In the genomic region with DNA sequence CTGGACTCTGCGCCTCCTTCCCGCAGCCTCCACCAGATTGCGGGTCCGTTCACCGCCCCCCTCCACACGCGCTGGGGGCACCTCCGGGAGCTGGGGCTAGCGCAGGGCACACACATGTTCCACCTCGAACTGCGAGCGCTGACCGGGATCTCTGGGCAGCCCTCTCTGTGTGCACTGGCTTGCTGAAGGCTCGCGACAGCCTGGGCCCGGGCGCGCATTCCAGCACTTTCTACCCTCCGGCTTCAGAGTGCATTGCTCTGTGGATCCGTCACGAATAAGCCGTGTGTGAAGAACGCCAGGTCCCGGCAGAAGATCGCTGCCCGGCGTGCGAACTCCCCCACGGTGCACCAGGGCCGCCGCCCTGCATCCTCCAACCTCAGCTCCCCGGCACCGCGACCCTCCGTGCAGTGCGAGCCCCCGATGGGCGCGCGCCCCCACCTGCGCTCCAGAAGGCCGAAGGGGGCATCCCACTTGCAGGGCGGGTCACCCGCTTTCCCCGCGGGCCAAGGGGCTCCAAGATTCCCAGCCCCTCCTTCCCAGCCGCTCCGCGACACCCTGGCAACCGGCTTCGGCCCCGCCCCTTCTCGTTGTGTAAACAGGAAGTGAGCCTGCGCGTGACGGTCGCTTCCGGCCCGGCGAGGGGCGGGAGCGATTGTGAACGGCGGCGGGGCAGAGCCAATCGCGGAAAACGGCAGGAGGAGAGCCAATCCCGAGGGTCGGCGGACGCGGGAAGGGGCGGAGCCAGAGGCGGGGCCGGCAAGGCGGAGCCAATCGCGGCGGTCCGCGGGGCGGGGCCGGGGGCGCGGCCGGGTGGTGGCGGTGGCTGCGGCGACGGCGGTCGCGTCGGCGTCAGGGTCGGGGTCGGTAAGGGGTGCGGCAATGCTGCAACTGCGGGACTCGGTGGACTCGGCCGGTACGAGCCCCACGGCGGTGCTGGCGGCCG, we compare ENCODE assay signal across 8 cellular contexts. TPM values are rescaled to one million over a fixed set of nuclear protein-coding genes. Genes with fewer than 3 reads are reported as not detected.
DNase-seq lines count a peak whose midpoint lies in the region; ATAC-seq and TF ChIP-seq lines count a peak whose summit lies in the region.

A gene (plus strand): TSS at position 822 of the 943 bp plus-strand sequence. CDS start 58 bp downstream, at position 880.

- no peaks in the 10 kb centered on the region for H3K9me2 ChIP-seq in SU-DHL-6 (replicated peaks; ENCODE audit: insufficient read depth, low read length)

- H3K4me2 ChIP-seq in SU-DHL-6 (ENCODE audit: low read depth, low read length, poor library complexity, severe bottlenecking), result peak within 1 kb of the TSS; percentile 55

- TF ChIP-seq CTCF in SU-DHL-6 (IDR thresholded peaks at IDR 0.05; ENCODE audit: insufficient read depth, low read length, poor library complexity, severe bottlenecking), result no peak
- no peak for TF ChIP-seq CTCF in glutamatergic neuron (IDR thresholded peaks at IDR 0.05; ENCODE audit: partially characterized antibody, unreplicated experiment)
- no peak for TF ChIP-seq CTCF in ovary (IDR thresholded peaks at IDR 0.05)

- peaks cover 3% of the 10 kb centered on the region for H3K36me3 Mint-ChIP-seq in activated naive CD8-positive, alpha-beta T cell treated with anti-CD3 and anti-CD28 coated beads, Interleukin-2, amount 10 ng/mL, durations not matched to agents 7 days and 5 days
- H3K36me3 Mint-ChIP-seq in glutamatergic neuron (ENCODE audit: unreplicated experiment), result no peaks in the 10 kb centered on the region

- H3K4me1 ChIP-seq in ovary (ENCODE audit: insufficient read depth) (peaks cover 9% of the 10 kb centered on the region), thymus (ENCODE audit: control insufficient read depth, insufficient read depth, low read length) (peaks cover 15% of the 10 kb centered on the region)

- no peaks in the 10 kb centered on the region for H3K36me3 ChIP-seq in SU-DHL-6 (ENCODE audit: low read length)
- H3K36me3 ChIP-seq in ovary, result no peaks in the 10 kb centered on the region
- H3K36me3 ChIP-seq in thymus (ENCODE audit: control insufficient read depth, insufficient read depth), result peaks cover 22% of the 10 kb centered on the region

- peak within 1 kb of the TSS; percentile 95 for H3K4me3 Mint-ChIP-seq in activated naive CD8-positive, alpha-beta T cell treated with anti-CD3 and anti-CD28 coated beads, Interleukin-2, amount 10 ng/mL, durations not matched to agents 7 days and 5 days
- peak within 1 kb of the TSS; percentile 90 for H3K4me3 Mint-ChIP-seq in glutamatergic neuron (ENCODE audit: unreplicated experiment)

- H2AFZ ChIP-seq in SU-DHL-6 (ENCODE audit: low read depth, low read length, severe bottlenecking), result peak within 1 kb of the TSS; percentile 93

- H3K9me3 ChIP-seq in SU-DHL-6 (ENCODE audit: insufficient read depth, low read length) (no peaks in the 10 kb centered on the region), ovary (no peaks in the 10 kb centered on the region), thymus (ENCODE audit: control insufficient read depth) (no peaks in the 10 kb centered on the region)

- H3K9me3 Mint-ChIP-seq in activated naive CD8-positive, alpha-beta T cell treated with anti-CD3 and anti-CD28 coated beads, Interleukin-2, amount 10 ng/mL, durations not matched to agents 7 days and 5 days, result no peaks in the 10 kb centered on the region
- peaks cover 8% of the 10 kb centered on the region for H3K9me3 Mint-ChIP-seq in glutamatergic neuron (ENCODE audit: unreplicated experiment)

- peak within 1 kb of the TSS; percentile 94 for H3K27ac Mint-ChIP-seq in activated naive CD8-positive, alpha-beta T cell treated with anti-CD3 and anti-CD28 coated beads, Interleukin-2, amount 10 ng/mL, durations not matched to agents 7 days and 5 days
- H3K27ac Mint-ChIP-seq in glutamatergic neuron (ENCODE audit: unreplicated experiment), result peak within 1 kb of the TSS; percentile 86

- WGBS in ovary, 3 donors, result 0 to 1% (median 0%) methylated on average over 74 to 108 of the region's 108 CpGs
- 1% methylated on average over 108 of the region's 108 CpGs for WGBS in thymus

- H3K27me3 ChIP-seq in SU-DHL-6 (ENCODE audit: low read length) (no peaks in the 10 kb centered on the region), ovary (no peaks in the 10 kb centered on the region), thymus (ENCODE audit: control insufficient read depth, insufficient read depth) (no peaks in the 10 kb centered on the region)

- peaks cover 21% of the 10 kb centered on the region for H3K4me1 Mint-ChIP-seq in activated naive CD8-positive, alpha-beta T cell treated with anti-CD3 and anti-CD28 coated beads, Interleukin-2, amount 10 ng/mL, durations not matched to agents 7 days and 5 days
- peaks cover 7% of the 10 kb centered on the region for H3K4me1 Mint-ChIP-seq in glutamatergic neuron (ENCODE audit: low read depth, unreplicated experiment)

- DNase-seq in NCI-H1105 treated with DMSO at 0.1 percent for 48 hours (lab: John Stamatoyannopoulos, UW), result peak; percentile 96
- peak; percentile 99 for DNase-seq in activated naive CD8-positive, alpha-beta T cell treated with anti-CD3 and anti-CD28 coated beads, Interleukin-2, amount 10 ng/mL, durations not matched to agents 7 days and 5 days
- DNase-seq in glutamatergic neuron, result peak; percentile 99
- peak; percentile 97 to 99 (median 99) for DNase-seq in ovary

- intact Hi-C loops in ovary (cut with DNase I), result loop anchor here in 1 of 4 donors (10.0 kb wide), 1 partner anchor 440 kb away; no protein-coding TSS in a partner anchor

- peaks cover 2% of the 10 kb centered on the region for H3K27me3 Mint-ChIP-seq in activated naive CD8-positive, alpha-beta T cell treated with anti-CD3 and anti-CD28 coated beads, Interleukin-2, amount 10 ng/mL, durations not matched to agents 7 days and 5 days
- peaks cover 11% of the 10 kb centered on the region for H3K27me3 Mint-ChIP-seq in glutamatergic neuron (ENCODE audit: unreplicated experiment)

- no peaks in the 10 kb centered on the region for H3K79me2 ChIP-seq in SU-DHL-6 (ENCODE audit: insufficient read depth, low read length)

- peak; percentile 94 for ATAC-seq in HG02678 (IDR thresholded peaks at IDR 0.05; ENCODE audit: unreplicated experiment)
- peak; percentile 89 for ATAC-seq in activated naive CD8-positive, alpha-beta T cell treated with anti-CD3 and anti-CD28 coated beads, Interleukin-2, amount 10 ng/mL, durations not matched to agents 7 days and 5 days (ENCODE audit: low read depth)

- H3K27ac ChIP-seq in SU-DHL-6 (ENCODE audit: low read depth, low read length), result no peak within 1 kb of the TSS
- H3K27ac ChIP-seq in ovary, result peak within 1 kb of the TSS; percentile 43 to 60
- H3K27ac ChIP-seq in thymus (ENCODE audit: low read depth), result peak within 1 kb of the TSS; percentile 75

- TF ChIP-seq POLR2A in GM10847 (IDR thresholded peaks at IDR 0.05; ENCODE audit: extremely low read depth, insufficient read length) (peak; percentile 17), ovary (IDR thresholded peaks at IDR 0.05) (peak; percentile 10)

- no peaks in the 10 kb centered on the region for H4K20me1 ChIP-seq in SU-DHL-6 (ENCODE audit: low read depth, low read length)

- no peak for TF ChIP-seq EP300 in ovary (IDR thresholded peaks at IDR 0.05)

- peak within 1 kb of the TSS; percentile 55 for H3K9ac ChIP-seq in SU-DHL-6 (ENCODE audit: low read length)

- H3F3A ChIP-seq in SU-DHL-6 (ENCODE audit: insufficient read depth), result no peaks in the 10 kb centered on the region

- H3K4me3 ChIP-seq in SU-DHL-6 (ENCODE audit: insufficient read depth, low read length, poor library complexity, severe bottlenecking), result peak within 1 kb of the TSS; percentile 60
- peak within 1 kb of the TSS; percentile 94 for H3K4me3 ChIP-seq in ovary
- peak within 1 kb of the TSS; percentile 87 for H3K4me3 ChIP-seq in thymus (ENCODE audit: low read length)

- POLR2A ChIA-PET in activated naive CD8-positive, alpha-beta T cell treated with anti-CD3 and anti-CD28 coated beads, Interleukin-2, amount 10 ng/mL, durations not matched to agents 7 days and 5 days (lab: Charles Lee), result no interaction called here

RNA-seq across cellular contexts. Expression of the gene that starts here (rescaled TPM):
- total RNA-seq in activated naive CD8-positive, alpha-beta T cell treated with anti-CD3 and anti-CD28 coated beads, Interleukin-2, amount 10 ng/mL, durations not matched to agents 7 days and 5 days, result 10 to 100 TPM; 23.8 to 29.4 TPM
- total RNA-seq in glutamatergic neuron (ENCODE audit: unreplicated experiment) (43.1 TPM), ovary (10 to 100 TPM; 25.3 to 51.1 (median 44.2) TPM)
- polyA plus RNA-seq in ovary (10 to 100 TPM; 40.1 to 71.5 TPM), thymus (37.1 TPM)
